Comparison of ENCODE assay signal across 15 cellular contexts in genomic region chr11:69138265-69138664, GRCh38. TPM values are rescaled to one million over a fixed set of nuclear protein-coding genes. Genes with fewer than 3 reads are reported as not detected.
DNase-seq lines count a peak whose midpoint lies in the region; ATAC-seq and TF ChIP-seq lines count a peak whose summit lies in the region.
"Had no signal": no experiment of that assay in that cellular context is flagged by ENCODE, and none has a peak within 500 bp of the region (broad histone marks: within the 10 kb centered on the region; RNA-seq: fewer than 3 reads in every experiment).

No MANE protein-coding gene starts in this region.

- ATAC-seq in GM19463 (IDR thresholded peaks at IDR 0.05; ENCODE audit: unreplicated experiment) (no peak), HG02970 (IDR thresholded peaks at IDR 0.05; ENCODE audit: low FRiP score, unreplicated experiment) (no peak), GM18907 (IDR thresholded peaks at IDR 0.05; ENCODE audit: unreplicated experiment) (no peak)
- ATAC-seq: activated CD8-positive, alpha-beta T cell treated with anti-CD3 and anti-CD28 coated beads for 36 hours had no signal

- in situ Hi-C loops in astrocyte of the spinal cord (cut with HindIII; ENCODE audit: low sequenced_read_pairs): no loop called here

- no peak overlapping the region for H3K4me3 ChIP-seq in astrocyte of the spinal cord (ENCODE audit: low read depth, low read length)

- DNase-seq in AG08395 (ENCODE audit: low spot score): peak; percentile 71
- DNase-seq in HT1080 (ENCODE audit: low read depth): peak; percentile 39
- DNase-seq in astrocyte of the spinal cord (ENCODE audit: low read depth, low spot score): peak; percentile 73
- peak; percentile 74 for DNase-seq in kidney tubule cell (ENCODE audit: low spot score)
- no peak for DNase-seq in DMS79 (lab: John Stamatoyannopoulos, UW)
- DNase-seq: activated CD8-positive, alpha-beta T cell treated with anti-CD3 and anti-CD28 coated beads for 36 hours; activated naive CD4-positive, alpha-beta T cell treated with Interleukin-2 at 50 U/mL for 16 hours; DMS 273 treated with DMSO at 0.1 percent for 48 hours; NCI-H2171; stimulated activated CD8-positive, alpha-beta memory T cell treated with anti-CD3 and anti-CD28 coated beads, Interleukin-4, amount 100 ng/mL, for 48 hours; T-helper 2 cell; trophoblast cell had no signal

- TF ChIP-seq CTCF in astrocyte of the spinal cord (IDR thresholded peaks at IDR 0.05; ENCODE audit: low read depth, low read length): no peak

RNA-seq across cellular contexts. Expression of gene SMIM38, which starts 17.5 kb away (rescaled TPM):
- 0.03 TPM in 1 of 2 replicates, not detected in the other for total RNA-seq in HT1080 (2014; rRNA removed; shearing (Covaris generic))
- not detected in 2 replicates for polyA plus RNA-seq in HT1080 (2015; cell fraction: cytosol; rRNA removed)
- polyA plus RNA-seq in HT1080 (2015; cell fraction: nucleus; rRNA removed): 0.39 and 0.40 TPM in 2 replicates
